In the genomic region with DNA sequence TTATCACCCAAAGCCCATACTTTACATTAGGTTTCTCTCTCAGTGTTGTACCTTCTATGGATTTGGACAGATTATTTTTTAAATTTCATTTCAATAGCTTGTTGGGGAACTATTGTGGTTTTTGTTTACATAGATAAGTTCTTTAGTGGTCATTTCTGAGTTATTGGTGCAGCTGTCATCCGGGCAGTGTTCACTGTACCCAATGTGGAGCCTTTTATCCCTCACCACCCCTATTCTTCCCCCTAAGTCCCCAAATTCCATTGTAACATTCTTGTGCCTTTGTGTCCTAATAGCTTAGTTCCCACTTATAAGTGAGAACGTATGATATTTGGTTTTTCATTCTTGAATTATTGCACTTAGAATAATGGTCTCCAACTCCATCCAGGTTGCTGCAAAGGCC, we compare ENCODE assay signal across 20 cellular contexts. TPM values are rescaled to one million over a fixed set of nuclear protein-coding genes. Genes with fewer than 3 reads are reported as not detected.
DNase-seq lines count a peak whose midpoint lies in the region; ATAC-seq, FAIRE-seq and TF ChIP-seq lines count a peak whose summit lies in the region.
"Had no signal": no experiment of that assay in that cellular context is flagged by ENCODE, and none has a peak within 500 bp of the region (broad histone marks: within the 10 kb centered on the region; RNA-seq: fewer than 3 reads in every experiment).

No MANE protein-coding gene starts in this region.

- H3K9me3 ChIP-seq in A549 (no peaks in the 10 kb centered on the region), T-helper 17 cell (ENCODE audit: control insufficient read depth, low read length, poor library complexity, severe bottlenecking) (no peaks in the 10 kb centered on the region)
- H3K9me3 ChIP-seq in CD4-positive, alpha-beta T cell (ENCODE audit: control insufficient read depth, low read length) = no peaks in the 10 kb centered on the region
- H3K9me3 ChIP-seq: Peyer's patch, SJCRH30 had no signal

- no peak for TF ChIP-seq POLR2A in A549 (IDR thresholded peaks at IDR 0.05; ENCODE audit: low read length)

- ATAC-seq in A549 (no peak), T-helper 17 cell (no peak)
- ATAC-seq in CD4-positive, alpha-beta T cell (ENCODE audit: poor library complexity) = no peak
- no peak for ATAC-seq in naive thymus-derived CD8-positive, alpha-beta T cell

- peak overlapping the region; percentile 47 for H3K4me3 Mint-ChIP-seq in CD4-positive, alpha-beta T cell
- H3K4me3 Mint-ChIP-seq in T-helper 17 cell = no peak overlapping the region
- H3K4me3 Mint-ChIP-seq in naive thymus-derived CD8-positive, alpha-beta T cell = peak overlapping the region in 6 of 10 donors; percentile 39 to 100 (median 95)

- peak; percentile 54 for FAIRE-seq in A549 (lab: Jason Lieb, UNC)
- no peak for FAIRE-seq in frontal cortex (lab: Jason Lieb, UNC)
- FAIRE-seq: GM19239 had no signal

- in situ Hi-C loops in G401 (cut with HindIII; ENCODE audit: low sequenced_read_pairs) = no loop called here

- no peak overlapping the region for H3K27ac ChIP-seq in A549
- H3K27ac ChIP-seq in CD4-positive, alpha-beta T cell (ENCODE audit: low read depth, low read length) = no peak overlapping the region
- H3K27ac ChIP-seq: SJCRH30 had no signal

- no peak for TF ChIP-seq RAD21 in A549 (conservative IDR thresholded peaks at IDR 0.05 in 1 of 2, IDR thresholded peaks at IDR 0.05 in 1 of 2)

- DNase-seq in A549 (ENCODE audit: low read depth in 1 of 2, low spot score in 1 of 2) = no peak
- no peak for DNase-seq in CD4-positive, alpha-beta T cell
- no peak for DNase-seq in T-helper 17 cell
- DNase-seq in naive thymus-derived CD8-positive, alpha-beta T cell = no peak
- DNase-seq in NCI-H1417 treated with DMSO at 0.1 percent for 48 hours (lab: John Stamatoyannopoulos, UW) = no peak
- no peak for DNase-seq in head of caudate nucleus
- no peak for DNase-seq in frontal cortex (ENCODE audit: low spot score in 2 of 2)
- DNase-seq in G401 (ENCODE audit: low spot score) = no peak
- DNase-seq: CD4-positive, alpha-beta memory T cell; GDM1; GOT3; KBM-7; NCI-H1092 treated with DMSO at 0.1 percent for 48 hours; NCI-H146; NCI-H2029; NCI-H510A treated with DMSO at 0.1 percent for 48 hours; NCI-H748 treated with DMSO at 0.1 percent for 48 hours; Peyer's patch had no signal

- POLR2A ChIA-PET in A549 (lab: Yijun Ruan, JAX) = no interaction called here
- POLR2A ChIA-PET in CD4-positive, alpha-beta T cell (lab: Charles Lee) = interaction anchor here (4.7 kb wide), 1 partner anchor 223 kb away, joined by 84 read pairs; a partner anchor contains a TSS
- POLR2A ChIA-PET in naive thymus-derived CD8-positive, alpha-beta T cell (lab: Charles Lee) = interaction anchor here (1.3 to 6.2 kb wide), 3 partner anchors 206 to 273 kb away, joined by 3 to 153 read pairs (median 23); a partner anchor contains a TSS

- no peak for TF ChIP-seq CTCF in A549 (IDR thresholded peaks at IDR 0.05)
- TF ChIP-seq CTCF in CD4-positive, alpha-beta T cell (IDR thresholded peaks at IDR 0.05) = no peak

- H3K4me2 ChIP-seq in A549 = no peak overlapping the region

- H3K27ac Mint-ChIP-seq in CD4-positive, alpha-beta T cell = peak overlapping the region; percentile 96
- peak overlapping the region; percentile 92 for H3K27ac Mint-ChIP-seq in T-helper 17 cell
- peak overlapping the region in 6 of 10 donors; percentile 3 to 98 (median 98) for H3K27ac Mint-ChIP-seq in naive thymus-derived CD8-positive, alpha-beta T cell

- no peak for TF ChIP-seq EP300 in A549 (IDR thresholded peaks at IDR 0.05)

- CTCF ChIA-PET in A549 (lab: Yijun Ruan, JAX) = interaction anchor here (0.6 to 11.7 kb wide), 5 partner anchors 9 to 219 kb away, joined by 3 to 291 read pairs (median 3); a partner anchor contains a TSS
- CTCF ChIA-PET in CD4-positive, alpha-beta T cell (lab: Charles Lee) = no interaction called here

- H3K9me3 Mint-ChIP-seq in CD4-positive, alpha-beta T cell = no peaks in the 10 kb centered on the region
- H3K9me3 Mint-ChIP-seq in naive thymus-derived CD8-positive, alpha-beta T cell = no peaks in the 10 kb centered on the region
- H3K9me3 Mint-ChIP-seq: CD4-positive, alpha-beta memory T cell had no signal

- H3K4me1 Mint-ChIP-seq in CD4-positive, alpha-beta T cell (ENCODE audit: low read depth) = peaks cover 65% of the 10 kb centered on the region
- H3K4me1 Mint-ChIP-seq in T-helper 17 cell = peaks cover 36% of the 10 kb centered on the region
- H3K4me1 Mint-ChIP-seq in naive thymus-derived CD8-positive, alpha-beta T cell = peaks cover 44 to 70% (median 60%) of the 10 kb centered on the region in 4 donors

- no peak overlapping the region for H3K4me3 ChIP-seq in A549
- H3K4me3 ChIP-seq: Peyer's patch, SJCRH30 had no signal

- H3K36me3 Mint-ChIP-seq in CD4-positive, alpha-beta T cell (ENCODE audit: low read depth) = peaks cover 10% of the 10 kb centered on the region
- no peaks in the 10 kb centered on the region for H3K36me3 Mint-ChIP-seq in T-helper 17 cell (ENCODE audit: low read depth)
- peaks cover 5 to 21% (median 7%) of the 10 kb centered on the region in 3 donors for H3K36me3 Mint-ChIP-seq in naive thymus-derived CD8-positive, alpha-beta T cell

- H3K27me3 Mint-ChIP-seq in CD4-positive, alpha-beta T cell = no peaks in the 10 kb centered on the region
- no peaks in the 10 kb centered on the region for H3K27me3 Mint-ChIP-seq in T-helper 17 cell
- no peaks in the 10 kb centered on the region for H3K27me3 Mint-ChIP-seq in naive thymus-derived CD8-positive, alpha-beta T cell
- H3K27me3 Mint-ChIP-seq: CD4-positive, alpha-beta memory T cell had no signal

- H3K27me3 ChIP-seq in CD4-positive, alpha-beta T cell (ENCODE audit: control insufficient read depth, insufficient read depth, low read length) = no peaks in the 10 kb centered on the region
- H3K27me3 ChIP-seq: Peyer's patch, SJCRH30 had no signal

- 87% methylated on average over 2 of the region's 2 CpGs for WGBS in A549 (ENCODE audit: missing lambda C conversion rate)

- intact Hi-C loops in CD4-positive, alpha-beta T cell (cut with DNase I, micrococcal nuclease) = loop anchor here in 1 of 2 experiments (2.0 kb wide), 2 partner anchors 57 to 173 kb away; a partner anchor contains a TSS
- intact Hi-C loops in head of caudate nucleus (cut with DNase I) = loop anchor here (10.0 kb wide), 1 partner anchor 429 kb away; no protein-coding TSS in a partner anchor

- H3K4me1 ChIP-seq in A549 = peaks cover 6% of the 10 kb centered on the region

TF ChIP-seq in A549, 52 proteins besides CTCF, POLR2A, EP300 and RAD21:
- TF ChIP-seq CHD4 (IDR thresholded peaks at IDR 0.05; ENCODE audit: borderline replicate concordance) = no peak
- TF ChIP-seq, protein P1, sequence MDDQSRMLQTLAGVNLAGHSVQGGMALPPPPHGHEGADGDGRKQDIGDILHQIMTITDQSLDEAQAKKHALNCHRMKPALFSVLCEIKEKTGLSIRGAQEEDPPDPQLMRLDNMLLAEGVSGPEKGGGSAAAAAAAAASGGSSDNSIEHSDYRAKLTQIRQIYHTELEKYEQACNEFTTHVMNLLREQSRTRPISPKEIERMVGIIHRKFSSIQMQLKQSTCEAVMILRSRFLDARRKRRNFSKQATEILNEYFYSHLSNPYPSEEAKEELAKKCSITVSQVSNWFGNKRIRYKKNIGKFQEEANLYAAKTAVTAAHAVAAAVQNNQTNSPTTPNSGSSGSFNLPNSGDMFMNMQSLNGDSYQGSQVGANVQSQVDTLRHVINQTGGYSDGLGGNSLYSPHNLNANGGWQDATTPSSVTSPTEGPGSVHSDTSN (IDR thresholded peaks at IDR 0.05) = no peak
- TF ChIP-seq, protein P2, sequence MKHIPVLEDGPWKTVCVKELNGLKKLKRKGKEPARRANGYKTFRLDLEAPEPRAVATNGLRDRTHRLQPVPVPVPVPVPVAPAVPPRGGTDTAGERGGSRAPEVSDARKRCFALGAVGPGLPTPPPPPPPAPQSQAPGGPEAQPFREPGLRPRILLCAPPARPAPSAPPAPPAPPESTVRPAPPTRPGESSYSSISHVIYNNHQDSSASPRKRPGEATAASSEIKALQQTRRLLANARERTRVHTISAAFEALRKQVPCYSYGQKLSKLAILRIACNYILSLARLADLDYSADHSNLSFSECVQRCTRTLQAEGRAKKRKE (CRISPR knock-in tag; IDR thresholded peaks at IDR 0.05; ENCODE audit: low read depth) = no peak
- TF ChIP-seq, protein P3, sequence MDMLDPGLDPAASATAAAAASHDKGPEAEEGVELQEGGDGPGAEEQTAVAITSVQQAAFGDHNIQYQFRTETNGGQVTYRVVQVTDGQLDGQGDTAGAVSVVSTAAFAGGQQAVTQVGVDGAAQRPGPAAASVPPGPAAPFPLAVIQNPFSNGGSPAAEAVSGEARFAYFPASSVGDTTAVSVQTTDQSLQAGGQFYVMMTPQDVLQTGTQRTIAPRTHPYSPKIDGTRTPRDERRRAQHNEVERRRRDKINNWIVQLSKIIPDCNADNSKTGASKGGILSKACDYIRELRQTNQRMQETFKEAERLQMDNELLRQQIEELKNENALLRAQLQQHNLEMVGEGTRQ (IDR thresholded peaks at IDR 0.05) = no peak
- TF ChIP-seq SREBF2 (IDR thresholded peaks at IDR 0.05) = no peak
- TF ChIP-seq FOSB (CRISPR knock-in tag; IDR thresholded peaks at IDR 0.05) = no peak

RNA-seq across cellular contexts. Expression of a gene that starts 57.5 kb away (rescaled TPM):
- polyA plus RNA-seq in A549 (2011; rRNA removed) (24.0 and 27.2 TPM in 2 replicates), A549 (2017; fragmentation: RNase III; extraction: RNeasy Plus Mini Kit Qiagen cat#74134 plus additional on column Dnase treatment) (6.9 to 8.2 TPM (median 7.4 TPM) in 3 replicates)
- polyA plus RNA-seq in A549 (2012; cell fraction: cytosol; rRNA removed) = 6.0 and 6.9 TPM in 2 replicates
- polyA plus RNA-seq in A549 (2012; cell fraction: nucleus; rRNA removed) = 6.9 and 8.9 TPM in 2 replicates
- polyA minus RNA-seq in A549 (2011; rRNA and poly(A)+ RNA removed) = 27.4 and 33.3 TPM in 2 replicates
- total RNA-seq in CD4-positive, alpha-beta T cell = 10 to 100 TPM; 16.5 to 18.5 TPM
- total RNA-seq in T-helper 17 cell (10 to 100 TPM; 21.0 to 26.7 TPM), frontal cortex (2.9 TPM)
- 10 to 100 TPM; 10.8 to 16.0 TPM for total RNA-seq in naive thymus-derived CD8-positive, alpha-beta T cell
- 10 to 100 TPM in 1 of 3 donors, 1 to 10 TPM in 2; 4.8 to 12.3 (median 4.9) TPM for polyA plus RNA-seq in naive thymus-derived CD8-positive, alpha-beta T cell
- total RNA-seq in G401 (2014; rRNA removed; shearing (Covaris generic)) = not detected in 2 replicates
